Comparison of ENCODE assay signal across 1 cellular context in genomic region chr2:84958135-84959044, GRCh38.
TF ChIP-seq lines count a peak whose summit lies in the region.

No MANE protein-coding gene starts in this region.

TF ChIP-seq in H1, 55 proteins besides CTCF, POLR2A, EP300 and RAD21:
- TF ChIP-seq HDAC6 (IDR thresholded peaks at IDR 0.05; ENCODE audit: low read depth, low read length) (no peak), SIN3A (conservative IDR thresholded peaks at IDR 0.05 in 1 of 2, IDR thresholded peaks at IDR 0.05 in 1 of 2; ENCODE audit: low read depth in 1 of 2, low read length in 2 of 2) (peak; percentile 46 to 72; a peak in 2 of 4 replicates), KDM1A (IDR thresholded peaks at IDR 0.05; ENCODE audit: borderline replicate concordance, low read length) (no peak), BRCA1 (IDR thresholded peaks at IDR 0.05; ENCODE audit: low read depth, low read length) (0 out of 2 replicates have a peak, but pooled peaks have one; percentile 18), ASH2L (IDR thresholded peaks at IDR 0.05; ENCODE audit: low read length) (peak; percentile 93), YY1 (IDR thresholded peaks at IDR 0.05; ENCODE audit: low read depth, low read length) (peak; percentile 90), CHD7 (IDR thresholded peaks at IDR 0.05; ENCODE audit: insufficient replicate concordance, low read length) (peak; percentile 82), ZNF274 (IDR thresholded peaks at IDR 0.05; ENCODE audit: borderline replicate concordance, extremely low read depth, low read length) (no peak), GABPA (IDR thresholded peaks at IDR 0.05; ENCODE audit: borderline replicate concordance, insufficient read depth, low read length) (no peak), CBX5 (IDR thresholded peaks at IDR 0.05; ENCODE audit: low read depth, low read length) (no peak), ATF2 (IDR thresholded peaks at IDR 0.05; ENCODE audit: low read length) (peak; percentile 92), RFX5 (IDR thresholded peaks at IDR 0.05; ENCODE audit: borderline replicate concordance, low read depth, low read length) (no peak), SIX5 (IDR thresholded peaks at IDR 0.05; ENCODE audit: low read depth, low read length) (no peak), CREB1 (IDR thresholded peaks at IDR 0.05) (no peak; the same call in 1 of the 2 replicates), SP2 (IDR thresholded peaks at IDR 0.05; ENCODE audit: low read length) (no peak), BCL11A (IDR thresholded peaks at IDR 0.05; ENCODE audit: low read depth in 2 of 2, low read length in 2 of 2) (peak in 1 of 2 experiments; percentile 33), EGR1 (IDR thresholded peaks at IDR 0.05; ENCODE audit: borderline replicate concordance, low read depth, low read length) (peak; percentile 18; the same call in 1 of the 2 replicates), FOSL1 (IDR thresholded peaks at IDR 0.05; ENCODE audit: insufficient read depth, low read depth, low read length) (no peak), MAX (IDR thresholded peaks at IDR 0.05) (peak; percentile 30; the same call in 1 of the 2 replicates), SP1 (IDR thresholded peaks at IDR 0.05; ENCODE audit: low read depth, low read length) (peak; percentile 92), CTBP2 (IDR thresholded peaks at IDR 0.05; ENCODE audit: borderline replicate concordance, insufficient read depth, insufficient read length, low read length) (peak; percentile 97), POLR2AphosphoS5 (IDR thresholded peaks at IDR 0.05; ENCODE audit: low read depth, low read length) (peak; percentile 83), SIRT6 (IDR thresholded peaks at IDR 0.05; ENCODE audit: low read length) (no peak), NRF1 (IDR thresholded peaks at IDR 0.05; ENCODE audit: low read depth, low read length) (no peak), POU5F1 (IDR thresholded peaks at IDR 0.05; ENCODE audit: low read depth, low read length) (0 out of 2 replicates have a peak, but pooled peaks have one; percentile 45), CHD2 (IDR thresholded peaks at IDR 0.05; ENCODE audit: low read length) (peak; percentile 64), CBX8 (IDR thresholded peaks at IDR 0.05; ENCODE audit: borderline replicate concordance, low read depth, low read length) (no peak), GTF2F1 (IDR thresholded peaks at IDR 0.05; ENCODE audit: borderline replicate concordance, low read depth, low read length) (no peak), MAFK (IDR thresholded peaks at IDR 0.05; ENCODE audit: low read depth, low read length) (0 out of 2 replicates have a peak, but pooled peaks have one; percentile 45), KDM4A (IDR thresholded peaks at IDR 0.05; ENCODE audit: low read depth, low read length, severe bottlenecking) (no peak), CEBPB (IDR thresholded peaks at IDR 0.05; ENCODE audit: low read depth, low read length) (no peak), TAF7 (optimal IDR thresholded peaks at IDR 0.05; ENCODE audit: borderline replicate concordance, low read depth, low read length) (peak; percentile 57), KDM5A (IDR thresholded peaks at IDR 0.05; ENCODE audit: low read length) (no peak), PHF8 (conservative IDR thresholded peaks at IDR 0.05; ENCODE audit: low read depth, low read length) (no peak), TAF1 (IDR thresholded peaks at IDR 0.05; ENCODE audit: low read depth, low read length) (peak; percentile 71), RNF2 (IDR thresholded peaks at IDR 0.05; ENCODE audit: borderline replicate concordance, low read depth, low read length, missing control alignments, poor library complexity, severe bottlenecking) (no peak), SRF (IDR thresholded peaks at IDR 0.05; ENCODE audit: low read depth, low read length) (no peak), NANOG (IDR thresholded peaks at IDR 0.05; ENCODE audit: insufficient read depth, low read depth, low read length, poor library complexity, severe bottlenecking) (peak; percentile 92), E2F6 (IDR thresholded peaks at IDR 0.05) (peak; percentile 38; the same call in 1 of the 2 replicates), RXRA (IDR thresholded peaks at IDR 0.05; ENCODE audit: insufficient read depth, low read depth, low read length) (0 out of 2 replicates have a peak, but pooled peaks have one; percentile 55), HDAC2 (IDR thresholded peaks at IDR 0.05; ENCODE audit: borderline replicate concordance in 1 of 2, low read depth in 2 of 2, low read length in 2 of 2) (peak; percentile 95 to 98), CHD1 (IDR thresholded peaks at IDR 0.05; ENCODE audit: low read depth, low read length) (no peak), SUZ12 (IDR thresholded peaks at IDR 0.05; ENCODE audit: low read length) (no peak), TCF12 (IDR thresholded peaks at IDR 0.05; ENCODE audit: low read depth, low read length) (peak; percentile 99), USF2 (IDR thresholded peaks at IDR 0.05; ENCODE audit: low read length) (no peak), TEAD4 (IDR thresholded peaks at IDR 0.05; ENCODE audit: low read depth, low read length) (peak; percentile 99), ATF3 (IDR thresholded peaks at IDR 0.05; ENCODE audit: insufficient read depth, low read depth, low read length) (peak; percentile 40; the same call in 1 of the 2 replicates), EZH2 (IDR thresholded peaks at IDR 0.05; ENCODE audit: low read depth, low read length, severe bottlenecking) (no peak), SP4 (IDR thresholded peaks at IDR 0.05; ENCODE audit: low read length) (no peak), RBBP5 (IDR thresholded peaks at IDR 0.05; ENCODE audit: borderline replicate concordance, low read depth, low read length) (no peak; the same call in 1 of the 2 replicates), SAP30 (IDR thresholded peaks at IDR 0.05; ENCODE audit: insufficient read depth, insufficient replicate concordance, low read length) (no peak), TBP (IDR thresholded peaks at IDR 0.05; ENCODE audit: low read depth, low read length) (peak; percentile 71; the same call in 1 of the 2 replicates), BACH1 (IDR thresholded peaks at IDR 0.05; ENCODE audit: low read length) (peak; percentile 76; the same call in 1 of the 2 replicates), JUND (IDR thresholded peaks at IDR 0.05; ENCODE audit: low read length) (peak; percentile 94), JUN (IDR thresholded peaks at IDR 0.05; ENCODE audit: low read depth, low read length) (peak; percentile 95)
